ENCODE assay signal across 8 cellular contexts in genomic region chr18:68925268-68925667, GRCh38.
A peak's percentile ranks its signal among the peaks of the same experiment; 100 is the strongest.
DNase-seq lines count a peak whose midpoint lies in the region; ATAC-seq, FAIRE-seq and TF ChIP-seq lines count a peak whose summit lies in the region.

No MANE protein-coding gene starts in this region.

- no peaks in the 10 kb centered on the region for H4K20me1 ChIP-seq in osteoblast (ENCODE audit: insufficient read depth, low read length)

- H3K4me1 ChIP-seq in heart left ventricle (no peaks in the 10 kb centered on the region), osteoblast (ENCODE audit: insufficient read depth, low read length) (no peaks in the 10 kb centered on the region)

- H3K9me3 Mint-ChIP-seq in mesothelial cell of epicardium: no peaks in the 10 kb centered on the region

- TF ChIP-seq CTCF in heart left ventricle (IDR thresholded peaks at IDR 0.05) (peak in 9 of 12 donors; percentile 10 to 45 (median 20)), osteoblast (IDR thresholded peaks at IDR 0.05; ENCODE audit: extremely low read depth, low read depth, low read length) (peak; percentile 33), mesothelial cell of epicardium (IDR thresholded peaks at IDR 0.05; ENCODE audit: unreplicated experiment) (no peak)

- no peaks in the 10 kb centered on the region for H3K4me1 Mint-ChIP-seq in mesothelial cell of epicardium

- no peak overlapping the region for H3K4me2 ChIP-seq in osteoblast (ENCODE audit: insufficient read depth, low read length)

- intact Hi-C loops in heart left ventricle (cut with DNase I) (no loop called here), Right ventricle myocardium inferior (cut with DNase I) (no loop called here)

- H3K36me3 ChIP-seq in heart left ventricle: no peaks in the 10 kb centered on the region
- H3K36me3 ChIP-seq in osteoblast (ENCODE audit: insufficient read depth, low read length): no peaks in the 10 kb centered on the region

- H3K4me3 Mint-ChIP-seq in mesothelial cell of epicardium: no peak overlapping the region

- H2AFZ ChIP-seq in osteoblast (ENCODE audit: low read length): no peak overlapping the region

- ATAC-seq in heart left ventricle (no peak), Right ventricle myocardium inferior (no peak), HG02943 (IDR thresholded peaks at IDR 0.05; ENCODE audit: low read depth, unreplicated experiment) (peak; percentile 62)

- H3K9me3 ChIP-seq in heart left ventricle: no peaks in the 10 kb centered on the region
- H3K9me3 ChIP-seq in osteoblast (ENCODE audit: low read depth, low read length): no peaks in the 10 kb centered on the region

- H3K4me3 ChIP-seq in heart left ventricle (no peak overlapping the region), osteoblast (ENCODE audit: insufficient read depth, low read length) (no peak overlapping the region)

- DNase-seq in heart left ventricle (no peak), Right ventricle myocardium inferior (ENCODE audit: missing footprints) (no peak), RKO (ENCODE audit: low spot score) (peak; percentile 5), osteoblast (ENCODE audit: insufficient read length, low spot score, missing footprints) (no peak), frontal cortex (ENCODE audit: low spot score in 2 of 2) (no peak), mesothelial cell of epicardium (ENCODE audit: low spot score in 2 of 2, unreplicated experiment in 2 of 2) (no peak)
- no peak for DNase-seq in stimulated activated CD4-positive, alpha-beta T cell treated with anti-CD3 and anti-CD28 coated beads, Interleukin-4, amount 100 ng/mL, for 24 hours

- WGBS in heart left ventricle, 4 donors: 17 to 23% (median 21%) methylated on average over 1 of the region's 1 CpG

- H3K27ac Mint-ChIP-seq in mesothelial cell of epicardium: no peak overlapping the region

- H3K27ac ChIP-seq in heart left ventricle (no peak overlapping the region), osteoblast (ENCODE audit: low read depth, low read length) (no peak overlapping the region)

- no peak for FAIRE-seq in frontal cortex (lab: Jason Lieb, UNC)

- TF ChIP-seq POLR2A in heart left ventricle (IDR thresholded peaks at IDR 0.05): no peak

- no peaks in the 10 kb centered on the region for H3K27me3 Mint-ChIP-seq in mesothelial cell of epicardium (ENCODE audit: low read depth)

- no peaks in the 10 kb centered on the region for H3K36me3 Mint-ChIP-seq in mesothelial cell of epicardium

- H3K27me3 ChIP-seq in heart left ventricle (no peaks in the 10 kb centered on the region), osteoblast (ENCODE audit: insufficient read depth, low read length) (no peaks in the 10 kb centered on the region)

- no peaks in the 10 kb centered on the region for H3K79me2 ChIP-seq in osteoblast (ENCODE audit: insufficient read depth, low read length)
